Comparison of ENCODE assay signal across 24 cellular contexts in the genomic region with DNA sequence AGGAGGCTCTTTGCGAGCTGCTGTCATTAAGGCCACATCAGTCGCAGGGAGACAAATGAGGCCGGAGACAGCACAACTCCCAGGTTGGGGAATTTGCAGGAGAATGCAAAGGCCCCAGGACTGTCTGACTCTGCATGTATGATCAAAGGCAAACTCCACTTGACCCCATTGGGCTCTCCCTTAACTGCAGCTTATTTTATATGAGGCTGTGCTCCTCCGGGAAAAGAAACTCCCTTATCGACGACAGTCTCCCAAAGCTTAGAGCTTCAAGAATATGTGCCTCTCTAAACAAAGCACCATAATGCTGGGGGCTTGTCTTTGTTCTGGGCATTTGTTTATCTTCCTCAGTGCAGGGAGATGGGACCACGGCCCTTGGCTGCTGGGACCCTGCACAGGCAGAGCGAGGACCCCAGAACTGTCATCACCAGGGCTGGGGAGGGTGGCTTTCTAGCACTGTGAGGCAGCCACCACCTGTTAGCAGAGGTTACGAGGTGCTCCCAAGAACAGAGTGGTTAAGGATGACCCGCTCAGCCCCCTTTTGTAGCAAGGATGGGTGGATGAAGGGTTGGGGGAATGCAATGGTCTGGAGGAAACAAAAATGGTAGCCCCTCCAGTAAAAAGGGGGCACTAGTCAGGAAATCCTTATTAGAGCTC. TPM values are rescaled to one million over a fixed set of nuclear protein-coding genes. Genes with fewer than 3 reads are reported as not detected.
DNase-seq lines count a peak whose midpoint lies in the region; ATAC-seq and TF ChIP-seq lines count a peak whose summit lies in the region.
"Had no signal": no experiment of that assay in that cellular context is flagged by ENCODE, and none has a peak within 500 bp of the region (broad histone marks: within the 10 kb centered on the region; RNA-seq: fewer than 3 reads in every experiment).

No MANE protein-coding gene starts in this region.

- H3K18ac ChIP-seq in H9 (ENCODE audit: insufficient read length, low read depth, low read length), result no peak overlapping the region

- H2BK5ac ChIP-seq in H9 (ENCODE audit: insufficient read length, low read length), result no peak overlapping the region

- H4K20me1 ChIP-seq in H9 (ENCODE audit: control insufficient read depth, insufficient read depth, insufficient read length), result no peaks in the 10 kb centered on the region

- H3K27ac ChIP-seq in H9 (ENCODE audit: insufficient read length, low read depth, low read length), result no peak overlapping the region
- peak overlapping the region in 57 of 59 donors; percentile 3 to 92 (median 76) for H3K27ac ChIP-seq in dorsolateral prefrontal cortex
- peak overlapping the region; percentile 75 for H3K27ac ChIP-seq in temporal lobe (ENCODE audit: low read depth, low read length)

- ATAC-seq in GM19452 (IDR thresholded peaks at IDR 0.05; ENCODE audit: unreplicated experiment) (no peak), HG03521 (IDR thresholded peaks at IDR 0.05; ENCODE audit: unreplicated experiment) (no peak)
- ATAC-seq: activated naive CD8-positive, alpha-beta T cell treated with anti-CD3 and anti-CD28 coated beads, Interleukin-2, amount 50 U/mL, for 24 hours; Right ventricle myocardium inferior; stimulated activated naive CD8-positive, alpha-beta T cell treated with anti-CD3 and anti-CD28 coated beads, Interleukin-15, amount 100 ng/mL, for 72 hours; T-cell had no signal

- H3T11ph ChIP-seq in H9 (ENCODE audit: low read length), result no peak overlapping the region

- H3K4me3 Mint-ChIP-seq in H9 (no peak overlapping the region; a peak in 1 of 5 replicates), mesothelial cell of epicardium (peak overlapping the region; percentile 20)
- H3K4me3 Mint-ChIP-seq: activated CD4-positive, alpha-beta T cell treated with anti-CD3 and anti-CD28 coated beads, Interleukin-2, amount 10 ng/mL, durations not matched to agents 7 days and 5 days; activated naive CD8-positive, alpha-beta T cell treated with anti-CD3 and anti-CD28 coated beads, Interleukin-2, amount 50 U/mL, for 24 hours; HFFc6; stimulated activated naive CD8-positive, alpha-beta T cell treated with anti-CD3 and anti-CD28 coated beads, Interleukin-15, amount 100 ng/mL, for 72 hours; T-cell had no signal

- no peak overlapping the region for H3K14ac ChIP-seq in H9 (ENCODE audit: insufficient read depth, low read length)

- no peak overlapping the region for H2BK120ac ChIP-seq in H9 (ENCODE audit: low read depth, low read length, poor library complexity, severe bottlenecking)

- H3K27me3 ChIP-seq in H9 (ENCODE audit: insufficient read depth, low read length) (no peaks in the 10 kb centered on the region), dorsolateral prefrontal cortex (no peaks in the 10 kb centered on the region)

- no peak overlapping the region for H2BK15ac ChIP-seq in H9 (ENCODE audit: low read depth, low read length)

- no peak overlapping the region for H3K56ac ChIP-seq in H9 (ENCODE audit: insufficient read length, low read depth, low read length)

- H3K79me1 ChIP-seq in H9 (ENCODE audit: insufficient read depth, low read depth, low read length, poor library complexity, severe bottlenecking), result no peaks in the 10 kb centered on the region

- H2BK12ac ChIP-seq in H9 (ENCODE audit: insufficient read length, low read depth, low read length), result no peak overlapping the region

- WGBS in H9 (ENCODE audit: extremely low coverage, insufficient read length, low lambda C conversion rate), result no CpG with 5 or more reads among the region's 10 CpGs

- no peak for TF ChIP-seq CTCF in H9 (conservative IDR thresholded peaks at IDR 0.05)
- no peak for TF ChIP-seq CTCF in dorsolateral prefrontal cortex (IDR thresholded peaks at IDR 0.05 in 54 of 56, conservative IDR thresholded peaks at IDR 0.05 in 2 of 56; ENCODE audit: low read depth in 1 of 56, partially characterized antibody in 56 of 56)
- no peak for TF ChIP-seq CTCF in mesothelial cell of epicardium (IDR thresholded peaks at IDR 0.05; ENCODE audit: unreplicated experiment)

- H3K36me3 Mint-ChIP-seq in H9 (ENCODE audit: insufficient read depth in 1 of 3, low read depth in 3 of 3) (no peaks in the 10 kb centered on the region), mesothelial cell of epicardium (no peaks in the 10 kb centered on the region)
- H3K36me3 Mint-ChIP-seq: naive B cell, T-cell had no signal

- no peak overlapping the region for H3K4me2 ChIP-seq in H9 (ENCODE audit: insufficient read depth, insufficient read length, low read length)

- peak; percentile 46 for DNase-seq in H9
- DNase-seq in dorsolateral prefrontal cortex, result no peak
- DNase-seq in mesothelial cell of epicardium (ENCODE audit: low spot score in 2 of 2, unreplicated experiment in 2 of 2), result no peak
- no peak for DNase-seq in kidney tubule cell (ENCODE audit: low spot score)
- no peak for DNase-seq in HPDE6-E6E7 (ENCODE audit: extremely low spot score)
- DNase-seq: activated CD4-positive, alpha-beta T cell treated with anti-CD3 and anti-CD28 coated beads, Interleukin-2, amount 10 ng/mL, durations not matched to agents 7 days and 5 days; activated CD8-positive, alpha-beta memory T cell treated with anti-CD3 and anti-CD28 coated beads, Interleukin-2, amount 50 U/mL, for 4 hours; activated effector memory CD4-positive, alpha-beta T cell treated with Interleukin-2 at 50 U/mL for 16 hours; activated naive CD8-positive, alpha-beta T cell treated with anti-CD3 and anti-CD28 coated beads, Interleukin-2, amount 50 U/mL, for 24 hours; DND-41; HFFc6; naive B cell; NCI-H1048; NCI-H2107; NCI-H526; stimulated activated CD4-positive, alpha-beta T cell treated with anti-CD3 and anti-CD28 coated beads, Interleukin-2, amount 100 ng/mL, for 48 hours; stimulated activated naive CD8-positive, alpha-beta T cell treated with anti-CD3 and anti-CD28 coated beads, Interleukin-15, amount 100 ng/mL, for 72 hours; T-cell had no signal

- no peak overlapping the region for H3K4ac ChIP-seq in H9 (ENCODE audit: low read depth, low read length)

- H3K27ac Mint-ChIP-seq in H9 (no peak overlapping the region), mesothelial cell of epicardium (peak overlapping the region; percentile 98)
- H3K27ac Mint-ChIP-seq: activated CD4-positive, alpha-beta T cell treated with anti-CD3 and anti-CD28 coated beads, Interleukin-2, amount 10 ng/mL, durations not matched to agents 7 days and 5 days; activated naive CD8-positive, alpha-beta T cell treated with anti-CD3 and anti-CD28 coated beads, Interleukin-2, amount 50 U/mL, for 24 hours; HFFc6; stimulated activated naive CD8-positive, alpha-beta T cell treated with anti-CD3 and anti-CD28 coated beads, Interleukin-15, amount 100 ng/mL, for 72 hours; T-cell had no signal

- no peaks in the 10 kb centered on the region; the same call in 1 of the 2 replicates for H3K4me1 ChIP-seq in H9 (ENCODE audit: insufficient read depth, low read length)

- H4K5ac ChIP-seq in H9 (ENCODE audit: insufficient read length, low read depth, low read length), result no peak overlapping the region

- H2BK20ac ChIP-seq in H9 (ENCODE audit: low read depth, low read length, poor library complexity, severe bottlenecking), result no peak overlapping the region

- no peak overlapping the region for H3K9ac ChIP-seq in H9 (ENCODE audit: extremely low read depth, insufficient read length, low read length)

- H4K91ac ChIP-seq in H9 (ENCODE audit: insufficient read length, low read depth, low read length), result no peak overlapping the region

- no peak overlapping the region for H3K4me3 ChIP-seq in dorsolateral prefrontal cortex

- no peaks in the 10 kb centered on the region for H3K9me3 ChIP-seq in H9 (ENCODE audit: control insufficient read depth, low read depth, low read length)

- no peaks in the 10 kb centered on the region for H3K9me3 Mint-ChIP-seq in H9
- H3K9me3 Mint-ChIP-seq in mesothelial cell of epicardium, result no peaks in the 10 kb centered on the region
- H3K9me3 Mint-ChIP-seq: activated CD4-positive, alpha-beta T cell treated with anti-CD3 and anti-CD28 coated beads, Interleukin-2, amount 10 ng/mL, durations not matched to agents 7 days and 5 days; activated naive CD8-positive, alpha-beta T cell treated with anti-CD3 and anti-CD28 coated beads, Interleukin-2, amount 50 U/mL, for 24 hours; HFFc6; naive B cell; stimulated activated naive CD8-positive, alpha-beta T cell treated with anti-CD3 and anti-CD28 coated beads, Interleukin-15, amount 100 ng/mL, for 72 hours; T-cell had no signal

- H2AK5ac ChIP-seq in H9 (ENCODE audit: insufficient read length, low read length), result no peak overlapping the region

- no peak overlapping the region for H3K23ac ChIP-seq in H9 (ENCODE audit: insufficient read length, low read depth, low read length)

- H3K4me1 Mint-ChIP-seq in H9 (peaks cover 31 to 42% of the 10 kb centered on the region in 2 experiments), mesothelial cell of epicardium (peaks cover 90% of the 10 kb centered on the region)
- H3K4me1 Mint-ChIP-seq: activated CD4-positive, alpha-beta T cell treated with anti-CD3 and anti-CD28 coated beads, Interleukin-2, amount 10 ng/mL, durations not matched to agents 7 days and 5 days; activated naive CD8-positive, alpha-beta T cell treated with anti-CD3 and anti-CD28 coated beads, Interleukin-2, amount 50 U/mL, for 24 hours; stimulated activated naive CD8-positive, alpha-beta T cell treated with anti-CD3 and anti-CD28 coated beads, Interleukin-15, amount 100 ng/mL, for 72 hours; T-cell had no signal

- peaks cover 8% of the 10 kb centered on the region for H3K27me3 Mint-ChIP-seq in H9 (ENCODE audit: low read depth)
- H3K27me3 Mint-ChIP-seq in mesothelial cell of epicardium (ENCODE audit: low read depth), result no peaks in the 10 kb centered on the region
- H3K27me3 Mint-ChIP-seq: activated CD4-positive, alpha-beta T cell treated with anti-CD3 and anti-CD28 coated beads, Interleukin-2, amount 10 ng/mL, durations not matched to agents 7 days and 5 days; activated naive CD8-positive, alpha-beta T cell treated with anti-CD3 and anti-CD28 coated beads, Interleukin-2, amount 50 U/mL, for 24 hours; stimulated activated naive CD8-positive, alpha-beta T cell treated with anti-CD3 and anti-CD28 coated beads, Interleukin-15, amount 100 ng/mL, for 72 hours had no signal

- intact Hi-C loops in dorsolateral prefrontal cortex (cut with DNase I), result loop anchor here in 1 of 2 donors (5.0 kb wide), 1 partner anchor 34 kb away; a partner anchor contains a TSS

- no peak overlapping the region for H2AFZ ChIP-seq in H9 (ENCODE audit: low read length)

- no peaks in the 10 kb centered on the region for H3K79me2 ChIP-seq in H9 (ENCODE audit: insufficient read depth, low read length)

- H4K8ac ChIP-seq in H9 (replicated peaks; ENCODE audit: insufficient read length, low read depth, low read length), result no peak overlapping the region

- no peaks in the 10 kb centered on the region for H3K23me2 ChIP-seq in H9 (ENCODE audit: insufficient read length, low read depth, low read length, poor library complexity, severe bottlenecking)

RNA-seq across cellular contexts. Expression of a gene that starts 35.0 kb away (rescaled TPM):
- total RNA-seq in H9 (2021) (0.35 and 0.61 TPM in 2 replicates), dorsolateral prefrontal cortex (10 to 100 TPM in 1 of 120 experiments, 1 to 10 TPM in 119; 2.2 to 10.3 (median 4.6) TPM), mesothelial cell of epicardium (25.5 to 28.1 TPM (median 25.7 TPM) in 3 replicates), temporal lobe (0.98 TPM)
- total RNA-seq: activated CD4-positive, alpha-beta T cell treated with anti-CD3 and anti-CD28 coated beads, Interleukin-2, amount 10 ng/mL, durations not matched to agents 7 days and 5 days; bronchial epithelial cell; glomerular endothelial cell; HFFc6 had no signal
